8 cellular contexts compared by ENCODE assay signal in genomic region chr11:119323532-119324033, GRCh38. TPM values are rescaled to one million over a fixed set of nuclear protein-coding genes. Genes with fewer than 3 reads are reported as not detected.
DNase-seq lines count a peak whose midpoint lies in the region; ATAC-seq and TF ChIP-seq lines count a peak whose summit lies in the region.

No MANE protein-coding gene starts in this region.

- no peaks in the 10 kb centered on the region for H3K9me3 ChIP-seq in MM.1S (replicated peaks; ENCODE audit: insufficient read depth, low read length)
- H3K9me3 ChIP-seq in right atrium auricular region, result no peaks in the 10 kb centered on the region
- H3K9me3 ChIP-seq in gastrocnemius medialis, result no peaks in the 10 kb centered on the region

- in situ Hi-C loops in gastrocnemius medialis (cut with MboI; ENCODE audit: low sequenced_read_pairs in 4 of 4), result loop anchor here in 2 of 4 donors (10.0 kb wide), 2 partner anchors 119 to 129 kb away; partner anchors contain the start of gene CBL (in 1 of the 2)

- no peaks in the 10 kb centered on the region for H3K36me3 Mint-ChIP-seq in activated naive CD8-positive, alpha-beta T cell treated with anti-CD3 and anti-CD28 coated beads, Interleukin-2, amount 50 U/mL, for 24 hours (ENCODE audit: low read depth)

- H2AFZ ChIP-seq in MM.1S (ENCODE audit: low read length), result no peak overlapping the region

- peak; percentile 83 for TF ChIP-seq CTCF in MM.1S (IDR thresholded peaks at IDR 0.05; ENCODE audit: low read length)
- peak; percentile 68 to 85 for TF ChIP-seq CTCF in right atrium auricular region (IDR thresholded peaks at IDR 0.05)
- TF ChIP-seq CTCF in gastrocnemius medialis (IDR thresholded peaks at IDR 0.05 in 4 of 5, conservative IDR thresholded peaks at IDR 0.05 in 1 of 5), result peak; percentile 64 to 86 (median 81)

- H3K27ac ChIP-seq in MM.1S (ENCODE audit: low read length) (no peak overlapping the region), right atrium auricular region (no peak overlapping the region), gastrocnemius medialis (peak overlapping the region in 1 of 4 donors; percentile 85)

- H3K79me2 ChIP-seq in MM.1S (ENCODE audit: low read length), result no peaks in the 10 kb centered on the region

- H3K27ac Mint-ChIP-seq in activated naive CD8-positive, alpha-beta T cell treated with anti-CD3 and anti-CD28 coated beads, Interleukin-2, amount 50 U/mL, for 24 hours, result no peak overlapping the region

- H3K9ac ChIP-seq in MM.1S (ENCODE audit: low read length), result no peak overlapping the region

- no peaks in the 10 kb centered on the region for H4K20me1 ChIP-seq in MM.1S (ENCODE audit: insufficient read depth, low read length)

- no peak overlapping the region for H3K4me2 ChIP-seq in MM.1S (ENCODE audit: low read depth, low read length)

- intact Hi-C loops in gastrocnemius medialis (cut with DNase I; ENCODE audit: low total_unique reads), result loop anchor here (1.0 kb wide), 1 partner anchor 118 kb away; no protein-coding TSS in a partner anchor

- no peak for ATAC-seq in activated naive CD8-positive, alpha-beta T cell treated with anti-CD3 and anti-CD28 coated beads, Interleukin-2, amount 50 U/mL, for 24 hours
- peak; percentile 21 to 50 for ATAC-seq in gastrocnemius medialis
- ATAC-seq in GM18909 (IDR thresholded peaks at IDR 0.05; ENCODE audit: poor library complexity, unreplicated experiment), result no peak
- ATAC-seq in HG02759 (IDR thresholded peaks at IDR 0.05; ENCODE audit: unreplicated experiment), result no peak

- no peaks in the 10 kb centered on the region for H3K9me2 ChIP-seq in MM.1S (replicated peaks; ENCODE audit: insufficient read depth, low read length)

- DNase-seq in Daoy (ENCODE audit: low read depth) (peak; percentile 55), MM.1S (peak; percentile 73), SW480 (ENCODE audit: low spot score) (peak; percentile 47), right atrium auricular region (ENCODE audit: low spot score) (peak; percentile 82), gastrocnemius medialis (peak in 1 of 2 donors; percentile 65)
- DNase-seq in activated naive CD8-positive, alpha-beta T cell treated with anti-CD3 and anti-CD28 coated beads, Interleukin-2, amount 50 U/mL, for 24 hours, result peak; percentile 86

- H3K36me3 ChIP-seq in MM.1S (replicated peaks; ENCODE audit: insufficient read depth, low read length) (no peaks in the 10 kb centered on the region), right atrium auricular region (no peaks in the 10 kb centered on the region), gastrocnemius medialis (no peaks in the 10 kb centered on the region)

- H3K4me3 Mint-ChIP-seq in activated naive CD8-positive, alpha-beta T cell treated with anti-CD3 and anti-CD28 coated beads, Interleukin-2, amount 50 U/mL, for 24 hours, result no peak overlapping the region

- H3K4me3 ChIP-seq in MM.1S (ENCODE audit: low read length), result no peak overlapping the region
- no peak overlapping the region for H3K4me3 ChIP-seq in right atrium auricular region
- no peak overlapping the region for H3K4me3 ChIP-seq in gastrocnemius medialis

- H3K27me3 Mint-ChIP-seq in activated naive CD8-positive, alpha-beta T cell treated with anti-CD3 and anti-CD28 coated beads, Interleukin-2, amount 50 U/mL, for 24 hours, result peaks cover 9% of the 10 kb centered on the region

- H3K4me1 Mint-ChIP-seq in activated naive CD8-positive, alpha-beta T cell treated with anti-CD3 and anti-CD28 coated beads, Interleukin-2, amount 50 U/mL, for 24 hours, result peaks cover 19% of the 10 kb centered on the region

- H3F3A ChIP-seq in MM.1S (ENCODE audit: insufficient read depth, low read length), result peaks cover 7% of the 10 kb centered on the region; the same call in 1 of the 2 replicates

- H3K4me1 ChIP-seq in MM.1S (ENCODE audit: low read length) (peaks cover 7% of the 10 kb centered on the region; the same call in 1 of the 2 replicates), right atrium auricular region (peaks cover 0 to 40% of the 10 kb centered on the region in 2 donors), gastrocnemius medialis (peaks cover 8 to 20% of the 10 kb centered on the region in 2 donors)

- TF ChIP-seq POLR2A in gastrocnemius medialis (IDR thresholded peaks at IDR 0.05), result no peak

- H3K9me3 Mint-ChIP-seq in activated naive CD8-positive, alpha-beta T cell treated with anti-CD3 and anti-CD28 coated beads, Interleukin-2, amount 50 U/mL, for 24 hours, result no peaks in the 10 kb centered on the region

- H3K27me3 ChIP-seq in MM.1S (replicated peaks; ENCODE audit: insufficient read depth, low read length) (peaks cover 9% of the 10 kb centered on the region), right atrium auricular region (no peaks in the 10 kb centered on the region), gastrocnemius medialis (peaks cover 0 to 10% (median 0%) of the 10 kb centered on the region in 3 donors)

RNA-seq across cellular contexts. Expression of gene MCAM, which starts 6.7 kb away (rescaled TPM):
- total RNA-seq in Daoy (2014; rRNA removed; shearing (Covaris generic)), result 180 and 215 TPM in 2 replicates
- total RNA-seq in right atrium auricular region, result 100 to 1,000 TPM; 356 to 509 TPM
- total RNA-seq in gastrocnemius medialis, result 100 to 1,000 TPM in 3 of 4 donors, 10 to 100 TPM in 1; 22.6 to 193 (median 123) TPM

RNA-seq across cellular contexts. Expression of gene RNF26, which starts 10.7 kb away (rescaled TPM):
- total RNA-seq in Daoy (2014; rRNA removed; shearing (Covaris generic)), result 2.6 and 2.9 TPM in 2 replicates
- 10 to 100 TPM in 1 of 2 donors, 1 to 10 TPM in 1; 8.2 to 10.3 TPM for total RNA-seq in right atrium auricular region
- total RNA-seq in gastrocnemius medialis, result 1 to 10 TPM; 3.8 to 5.1 (median 4.7) TPM

RNA-seq across cellular contexts. Expression of gene C1QTNF5, which starts 17.1 kb away (rescaled TPM):
- total RNA-seq in Daoy (2014; rRNA removed; shearing (Covaris generic)), result 0.51 and 1.9 TPM in 2 replicates
- total RNA-seq in right atrium auricular region, result 10 to 100 TPM; 41.4 to 47.4 TPM
- 10 to 100 TPM in 1 of 4 donors, 1 to 10 TPM in 3; 4.0 to 16.0 (median 6.0) TPM for total RNA-seq in gastrocnemius medialis

RNA-seq across cellular contexts. Expression of gene MFRP, which starts 22.9 kb away (rescaled TPM):
- total RNA-seq in Daoy (2014; rRNA removed; shearing (Covaris generic)), result not detected in 2 replicates
- not detected for total RNA-seq in right atrium auricular region
- not detected for total RNA-seq in gastrocnemius medialis

RNA-seq across cellular contexts. Expression of gene USP2, which starts 57.9 kb away (rescaled TPM):
- total RNA-seq in Daoy (2014; rRNA removed; shearing (Covaris generic)), result 0.27 and 0.51 TPM in 2 replicates
- total RNA-seq in right atrium auricular region (10 to 100 TPM; 38.9 to 58.7 TPM), gastrocnemius medialis (100 to 1,000 TPM in 1 of 4 donors, 10 to 100 TPM in 3; 19.4 to 105 (median 46.0) TPM)

Comparison
In these comparisons a context has a peak if more than half of its experiments do, and no peak if none do; other contexts are left out.
1. ATAC-seq: peak in gastrocnemius medialis (2 of 2); none in activated naive CD8-positive, alpha-beta T cell treated with anti-CD3 and anti-CD28 coated beads, Interleukin-2, amount 50 U/mL, for 24 hours (single experiment), GM18909 (single experiment) and HG02759 (single experiment).
2. Peak in every context shown above with its lines, with median percentiles within 50 percentile points of each other: CTCF ChIP-seq.